In the genomic region with DNA sequence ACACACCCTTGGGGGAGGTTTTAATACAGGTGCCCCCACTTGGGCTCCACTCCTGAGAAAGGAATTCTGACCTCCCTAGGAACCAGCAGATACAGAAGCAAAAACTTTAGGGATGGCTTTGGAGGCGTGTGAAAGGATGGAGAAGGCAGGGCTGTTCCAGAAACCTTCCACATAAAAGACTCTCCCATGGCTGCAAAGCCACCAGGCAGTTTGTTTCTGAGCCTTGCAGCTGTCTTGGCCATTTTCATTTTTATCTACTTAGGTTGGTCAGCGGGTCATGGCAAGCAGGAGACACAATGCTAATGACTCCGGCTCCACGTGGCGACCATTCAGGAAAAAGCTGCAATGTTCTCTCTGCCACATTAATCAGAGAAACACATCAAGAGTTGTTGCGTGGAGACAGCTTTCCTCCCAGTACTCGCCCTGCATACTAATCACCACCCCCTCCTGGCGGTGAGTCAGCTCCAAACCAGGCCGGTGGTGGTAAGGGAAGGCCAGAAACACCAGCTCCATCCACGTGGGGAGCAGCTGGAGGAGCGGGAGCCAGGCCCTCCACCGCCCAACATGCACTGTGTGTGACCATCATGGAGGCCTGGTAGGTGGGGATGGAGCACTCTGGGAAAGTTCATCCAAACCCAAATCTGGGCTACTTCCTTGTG, we compare ENCODE assay signal across 1 cellular context.
A peak's percentile ranks its signal among the peaks of the same experiment; 100 is the strongest.
TF ChIP-seq lines count a peak whose summit lies in the region.

No MANE protein-coding gene starts in this region.

TF ChIP-seq in HepG2, 621 proteins besides CTCF, POLR2A, EP300 and RAD21:
- peak; percentile 20; the same call in 1 of the 2 replicates for TF ChIP-seq ERF (CRISPR knock-in tag; IDR thresholded peaks at IDR 0.05)
- TF ChIP-seq MYC (CRISPR knock-in tag; IDR thresholded peaks at IDR 0.05; ENCODE audit: borderline replicate concordance): peak; percentile 65; the same call in 1 of the 2 replicates
- TF ChIP-seq, protein P1, sequence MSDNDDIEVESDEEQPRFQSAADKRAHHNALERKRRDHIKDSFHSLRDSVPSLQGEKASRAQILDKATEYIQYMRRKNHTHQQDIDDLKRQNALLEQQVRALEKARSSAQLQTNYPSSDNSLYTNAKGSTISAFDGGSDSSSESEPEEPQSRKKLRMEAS (IDR thresholded peaks at IDR 0.05): peak; percentile 77
- TF ChIP-seq, protein P2, sequence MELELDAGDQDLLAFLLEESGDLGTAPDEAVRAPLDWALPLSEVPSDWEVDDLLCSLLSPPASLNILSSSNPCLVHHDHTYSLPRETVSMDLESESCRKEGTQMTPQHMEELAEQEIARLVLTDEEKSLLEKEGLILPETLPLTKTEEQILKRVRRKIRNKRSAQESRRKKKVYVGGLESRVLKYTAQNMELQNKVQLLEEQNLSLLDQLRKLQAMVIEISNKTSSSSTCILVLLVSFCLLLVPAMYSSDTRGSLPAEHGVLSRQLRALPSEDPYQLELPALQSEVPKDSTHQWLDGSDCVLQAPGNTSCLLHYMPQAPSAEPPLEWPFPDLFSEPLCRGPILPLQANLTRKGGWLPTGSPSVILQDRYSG (CRISPR knock-in tag; IDR thresholded peaks at IDR 0.05): no peak
- TF ChIP-seq GATAD2A (CRISPR knock-in tag; IDR thresholded peaks at IDR 0.05): 0 out of 2 replicates have a peak, but pooled peaks have one; percentile 26
- TF ChIP-seq HOXA5 (CRISPR knock-in tag; IDR thresholded peaks at IDR 0.05): no peak
- TF ChIP-seq SMC3 (IDR thresholded peaks at IDR 0.05; ENCODE audit: low read length): peak; percentile 69; the same call in 1 of the 2 replicates
- TF ChIP-seq FOSL2 (CRISPR knock-in tag; IDR thresholded peaks at IDR 0.05): peak; percentile 84
- TF ChIP-seq, protein P3, sequence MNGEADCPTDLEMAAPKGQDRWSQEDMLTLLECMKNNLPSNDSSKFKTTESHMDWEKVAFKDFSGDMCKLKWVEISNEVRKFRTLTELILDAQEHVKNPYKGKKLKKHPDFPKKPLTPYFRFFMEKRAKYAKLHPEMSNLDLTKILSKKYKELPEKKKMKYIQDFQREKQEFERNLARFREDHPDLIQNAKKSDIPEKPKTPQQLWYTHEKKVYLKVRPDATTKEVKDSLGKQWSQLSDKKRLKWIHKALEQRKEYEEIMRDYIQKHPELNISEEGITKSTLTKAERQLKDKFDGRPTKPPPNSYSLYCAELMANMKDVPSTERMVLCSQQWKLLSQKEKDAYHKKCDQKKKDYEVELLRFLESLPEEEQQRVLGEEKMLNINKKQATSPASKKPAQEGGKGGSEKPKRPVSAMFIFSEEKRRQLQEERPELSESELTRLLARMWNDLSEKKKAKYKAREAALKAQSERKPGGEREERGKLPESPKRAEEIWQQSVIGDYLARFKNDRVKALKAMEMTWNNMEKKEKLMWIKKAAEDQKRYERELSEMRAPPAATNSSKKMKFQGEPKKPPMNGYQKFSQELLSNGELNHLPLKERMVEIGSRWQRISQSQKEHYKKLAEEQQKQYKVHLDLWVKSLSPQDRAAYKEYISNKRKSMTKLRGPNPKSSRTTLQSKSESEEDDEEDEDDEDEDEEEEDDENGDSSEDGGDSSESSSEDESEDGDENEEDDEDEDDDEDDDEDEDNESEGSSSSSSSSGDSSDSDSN (CRISPR knock-in tag; IDR thresholded peaks at IDR 0.05): 0 out of 2 replicates have a peak, but pooled peaks have one; percentile 43
- TF ChIP-seq STAG1 (CRISPR knock-in tag; IDR thresholded peaks at IDR 0.05): peak; percentile 72
- TF ChIP-seq, protein P4, sequence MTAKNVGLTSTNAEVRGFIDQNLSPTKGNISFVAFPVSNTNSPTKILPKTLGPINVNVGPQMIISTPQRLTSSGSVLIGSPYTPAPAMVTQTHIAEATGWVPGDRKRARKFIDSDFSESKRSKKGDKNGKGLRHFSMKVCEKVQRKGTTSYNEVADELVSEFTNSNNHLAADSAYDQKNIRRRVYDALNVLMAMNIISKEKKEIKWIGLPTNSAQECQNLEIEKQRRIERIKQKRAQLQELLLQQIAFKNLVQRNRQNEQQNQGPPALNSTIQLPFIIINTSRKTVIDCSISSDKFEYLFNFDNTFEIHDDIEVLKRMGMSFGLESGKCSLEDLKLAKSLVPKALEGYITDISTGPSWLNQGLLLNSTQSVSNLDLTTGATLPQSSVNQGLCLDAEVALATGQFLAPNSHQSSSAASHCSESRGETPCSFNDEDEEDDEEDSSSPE (CRISPR knock-in tag; IDR thresholded peaks at IDR 0.05): 0 out of 2 replicates have a peak, but pooled peaks have one; percentile 38
- TF ChIP-seq, protein P5, sequence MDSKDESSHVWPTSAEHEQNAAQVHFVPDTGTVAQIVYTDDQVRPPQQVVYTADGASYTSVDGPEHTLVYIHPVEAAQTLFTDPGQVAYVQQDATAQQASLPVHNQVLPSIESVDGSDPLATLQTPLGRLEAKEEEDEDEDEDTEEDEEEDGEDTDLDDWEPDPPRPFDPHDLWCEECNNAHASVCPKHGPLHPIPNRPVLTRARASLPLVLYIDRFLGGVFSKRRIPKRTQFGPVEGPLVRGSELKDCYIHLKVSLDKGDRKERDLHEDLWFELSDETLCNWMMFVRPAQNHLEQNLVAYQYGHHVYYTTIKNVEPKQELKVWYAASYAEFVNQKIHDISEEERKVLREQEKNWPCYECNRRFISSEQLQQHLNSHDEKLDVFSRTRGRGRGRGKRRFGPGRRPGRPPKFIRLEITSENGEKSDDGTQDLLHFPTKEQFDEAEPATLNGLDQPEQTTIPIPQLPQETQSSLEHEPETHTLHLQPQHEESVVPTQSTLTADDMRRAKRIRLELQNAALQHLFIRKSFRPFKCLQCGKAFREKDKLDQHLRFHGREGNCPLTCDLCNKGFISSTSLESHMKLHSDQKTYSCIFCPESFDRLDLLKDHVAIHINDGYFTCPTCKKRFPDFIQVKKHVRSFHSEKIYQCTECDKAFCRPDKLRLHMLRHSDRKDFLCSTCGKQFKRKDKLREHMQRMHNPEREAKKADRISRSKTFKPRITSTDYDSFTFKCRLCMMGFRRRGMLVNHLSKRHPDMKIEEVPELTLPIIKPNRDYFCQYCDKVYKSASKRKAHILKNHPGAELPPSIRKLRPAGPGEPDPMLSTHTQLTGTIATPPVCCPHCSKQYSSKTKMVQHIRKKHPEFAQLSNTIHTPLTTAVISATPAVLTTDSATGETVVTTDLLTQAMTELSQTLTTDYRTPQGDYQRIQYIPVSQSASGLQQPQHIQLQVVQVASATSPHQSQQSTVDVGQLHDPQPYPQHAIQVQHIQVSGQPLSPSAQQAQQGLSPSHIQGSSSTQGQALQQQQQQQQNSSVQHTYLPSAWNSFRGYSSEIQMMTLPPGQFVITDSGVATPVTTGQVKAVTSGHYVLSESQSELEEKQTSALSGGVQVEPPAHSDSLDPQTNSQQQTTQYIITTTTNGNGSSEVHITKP (CRISPR knock-in tag; IDR thresholded peaks at IDR 0.05; ENCODE audit: low read depth): no peak
- peak; percentile 64 for TF ChIP-seq SAP130 (CRISPR knock-in tag; IDR thresholded peaks at IDR 0.05; ENCODE audit: low read depth)
- TF ChIP-seq, protein P6, sequence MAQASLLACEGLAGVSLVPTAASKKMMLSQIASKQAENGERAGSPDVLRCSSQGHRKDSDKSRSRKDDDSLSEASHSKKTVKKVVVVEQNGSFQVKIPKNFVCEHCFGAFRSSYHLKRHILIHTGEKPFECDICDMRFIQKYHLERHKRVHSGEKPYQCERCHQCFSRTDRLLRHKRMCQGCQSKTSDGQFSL (CRISPR knock-in tag; IDR thresholded peaks at IDR 0.05): no peak
- TF ChIP-seq NCOA1 (CRISPR knock-in tag; IDR thresholded peaks at IDR 0.05): no peak
- TF ChIP-seq, protein P7, sequence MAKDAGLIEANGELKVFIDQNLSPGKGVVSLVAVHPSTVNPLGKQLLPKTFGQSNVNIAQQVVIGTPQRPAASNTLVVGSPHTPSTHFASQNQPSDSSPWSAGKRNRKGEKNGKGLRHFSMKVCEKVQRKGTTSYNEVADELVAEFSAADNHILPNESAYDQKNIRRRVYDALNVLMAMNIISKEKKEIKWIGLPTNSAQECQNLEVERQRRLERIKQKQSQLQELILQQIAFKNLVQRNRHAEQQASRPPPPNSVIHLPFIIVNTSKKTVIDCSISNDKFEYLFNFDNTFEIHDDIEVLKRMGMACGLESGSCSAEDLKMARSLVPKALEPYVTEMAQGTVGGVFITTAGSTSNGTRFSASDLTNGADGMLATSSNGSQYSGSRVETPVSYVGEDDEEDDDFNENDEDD (CRISPR knock-in tag; IDR thresholded peaks at IDR 0.05; ENCODE audit: borderline replicate concordance): peak; percentile 45; the same call in 1 of the 2 replicates
- 0 out of 2 replicates have a peak, but pooled peaks have one; percentile 32 for TF ChIP-seq KDM2A (CRISPR knock-in tag; IDR thresholded peaks at IDR 0.05; ENCODE audit: borderline replicate concordance, low read depth)
- no peak for TF ChIP-seq MAFF (IDR thresholded peaks at IDR 0.05; ENCODE audit: low read depth, low read length)
- TF ChIP-seq, protein P8, sequence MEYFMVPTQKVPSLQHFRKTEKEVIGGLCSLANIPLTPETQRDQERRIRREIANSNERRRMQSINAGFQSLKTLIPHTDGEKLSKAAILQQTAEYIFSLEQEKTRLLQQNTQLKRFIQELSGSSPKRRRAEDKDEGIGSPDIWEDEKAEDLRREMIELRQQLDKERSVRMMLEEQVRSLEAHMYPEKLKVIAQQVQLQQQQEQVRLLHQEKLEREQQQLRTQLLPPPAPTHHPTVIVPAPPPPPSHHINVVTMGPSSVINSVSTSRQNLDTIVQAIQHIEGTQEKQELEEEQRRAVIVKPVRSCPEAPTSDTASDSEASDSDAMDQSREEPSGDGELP (IDR thresholded peaks at IDR 0.05; ENCODE audit: borderline replicate concordance, low read depth): peak; percentile 20; the same call in 1 of the 2 replicates
- peak; percentile 16 for TF ChIP-seq TEAD3 (CRISPR knock-in tag; optimal IDR thresholded peaks at IDR 0.05; ENCODE audit: borderline replicate concordance)
- 0 out of 2 replicates have a peak, but pooled peaks have one; percentile 46 for TF ChIP-seq MXD4 (CRISPR knock-in tag; IDR thresholded peaks at IDR 0.05)
- TF ChIP-seq NCOA5 (CRISPR knock-in tag; IDR thresholded peaks at IDR 0.05): no peak
- TF ChIP-seq, protein P9, sequence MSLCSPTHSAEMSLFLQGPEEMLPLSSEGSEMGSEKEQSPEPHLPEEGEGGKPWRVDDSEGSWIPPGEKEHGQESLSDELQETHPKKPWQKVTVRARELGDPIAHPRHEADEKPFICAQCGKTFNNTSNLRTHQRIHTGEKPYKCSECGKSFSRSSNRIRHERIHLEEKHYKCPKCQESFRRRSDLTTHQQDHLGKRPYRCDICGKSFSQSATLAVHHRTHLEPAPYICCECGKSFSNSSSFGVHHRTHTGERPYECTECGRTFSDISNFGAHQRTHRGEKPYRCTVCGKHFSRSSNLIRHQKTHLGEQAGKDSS (CRISPR knock-in tag; IDR thresholded peaks at IDR 0.05; ENCODE audit: borderline replicate concordance, low read depth): peak; percentile 29; the same call in 1 of the 2 replicates
- peak; percentile 41; the same call in 1 of the 2 replicates for TF ChIP-seq ZFY (CRISPR knock-in tag; IDR thresholded peaks at IDR 0.05)
- peak; percentile 68 for TF ChIP-seq ZNF263 (CRISPR knock-in tag; IDR thresholded peaks at IDR 0.05)
- TF ChIP-seq, protein P10, sequence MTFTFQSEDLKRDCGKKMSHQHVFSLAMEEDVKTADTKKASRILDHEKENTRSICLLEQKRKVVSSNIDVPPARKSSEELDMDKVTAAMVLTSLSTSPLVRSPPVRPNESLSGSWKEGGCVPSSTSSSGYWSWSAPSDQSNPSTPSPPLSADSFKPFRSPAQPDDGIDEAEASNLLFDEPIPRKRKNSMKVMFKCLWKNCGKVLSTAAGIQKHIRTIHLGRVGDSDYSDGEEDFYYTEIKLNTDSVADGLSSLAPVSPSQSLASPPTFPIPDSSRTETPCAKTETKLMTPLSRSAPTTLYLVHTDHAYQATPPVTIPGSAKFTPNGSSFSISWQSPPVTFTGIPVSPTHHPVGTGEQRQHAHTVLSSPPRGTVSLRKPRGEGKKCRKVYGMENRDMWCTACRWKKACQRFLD (CRISPR knock-in tag; IDR thresholded peaks at IDR 0.05; ENCODE audit: borderline replicate concordance): no peak
- TF ChIP-seq ZNF644 (CRISPR knock-in tag; IDR thresholded peaks at IDR 0.05; ENCODE audit: low read depth): 0 out of 2 replicates have a peak, but pooled peaks have one; percentile 52
- TF ChIP-seq, protein P11, sequence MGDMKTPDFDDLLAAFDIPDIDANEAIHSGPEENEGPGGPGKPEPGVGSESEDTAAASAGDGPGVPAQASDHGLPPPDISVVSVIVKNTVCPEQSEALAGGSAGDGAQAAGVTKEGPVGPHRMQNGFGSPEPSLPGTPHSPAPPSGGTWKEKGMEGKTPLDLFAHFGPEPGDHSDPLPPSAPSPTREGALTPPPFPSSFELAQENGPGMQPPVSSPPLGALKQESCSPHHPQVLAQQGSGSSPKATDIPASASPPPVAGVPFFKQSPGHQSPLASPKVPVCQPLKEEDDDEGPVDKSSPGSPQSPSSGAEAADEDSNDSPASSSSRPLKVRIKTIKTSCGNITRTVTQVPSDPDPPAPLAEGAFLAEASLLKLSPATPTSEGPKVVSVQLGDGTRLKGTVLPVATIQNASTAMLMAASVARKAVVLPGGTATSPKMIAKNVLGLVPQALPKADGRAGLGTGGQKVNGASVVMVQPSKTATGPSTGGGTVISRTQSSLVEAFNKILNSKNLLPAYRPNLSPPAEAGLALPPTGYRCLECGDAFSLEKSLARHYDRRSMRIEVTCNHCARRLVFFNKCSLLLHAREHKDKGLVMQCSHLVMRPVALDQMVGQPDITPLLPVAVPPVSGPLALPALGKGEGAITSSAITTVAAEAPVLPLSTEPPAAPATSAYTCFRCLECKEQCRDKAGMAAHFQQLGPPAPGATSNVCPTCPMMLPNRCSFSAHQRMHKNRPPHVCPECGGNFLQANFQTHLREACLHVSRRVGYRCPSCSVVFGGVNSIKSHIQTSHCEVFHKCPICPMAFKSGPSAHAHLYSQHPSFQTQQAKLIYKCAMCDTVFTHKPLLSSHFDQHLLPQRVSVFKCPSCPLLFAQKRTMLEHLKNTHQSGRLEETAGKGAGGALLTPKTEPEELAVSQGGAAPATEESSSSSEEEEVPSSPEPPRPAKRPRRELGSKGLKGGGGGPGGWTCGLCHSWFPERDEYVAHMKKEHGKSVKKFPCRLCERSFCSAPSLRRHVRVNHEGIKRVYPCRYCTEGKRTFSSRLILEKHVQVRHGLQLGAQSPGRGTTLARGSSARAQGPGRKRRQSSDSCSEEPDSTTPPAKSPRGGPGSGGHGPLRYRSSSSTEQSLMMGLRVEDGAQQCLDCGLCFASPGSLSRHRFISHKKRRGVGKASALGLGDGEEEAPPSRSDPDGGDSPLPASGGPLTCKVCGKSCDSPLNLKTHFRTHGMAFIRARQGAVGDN (CRISPR knock-in tag; IDR thresholded peaks at IDR 0.05): peak; percentile 61
- no peak for TF ChIP-seq HOXA7 (CRISPR knock-in tag; IDR thresholded peaks at IDR 0.05)
- TF ChIP-seq ZFX (CRISPR knock-in tag; IDR thresholded peaks at IDR 0.05; ENCODE audit: low read depth): peak; percentile 57
TF ChIP-seq in HepG2: peak in this region for 21.
